31 cellular contexts compared by ENCODE assay signal in genomic region chr13:60484865-60485264, GRCh38.
"Had no signal": no experiment of that assay in that cellular context is flagged by ENCODE, and none has a peak within 500 bp of the region (broad histone marks: within the 10 kb centered on the region; RNA-seq: fewer than 3 reads in every experiment).

No MANE protein-coding gene starts in this region.

- H3K27me3 ChIP-seq: ascending aorta, cardiac muscle cell had no signal

- ATAC-seq: activated CD4-positive, alpha-beta T cell treated with anti-CD3 and anti-CD28 coated beads for 36 hours; activated CD8-positive, alpha-beta memory T cell treated with anti-CD3 and anti-CD28 coated beads, Interleukin-2, amount 10 ng/mL, durations not matched to agents 7 days and 5 days; activated CD8-positive, alpha-beta T cell treated with anti-CD3 and anti-CD28 coated beads, Interleukin-2, amount 10 ng/mL, durations not matched to agents 7 days and 5 days; activated naive CD8-positive, alpha-beta T cell treated with anti-CD3 and anti-CD28 coated beads, Interleukin-2, amount 50 U/mL, for 24 hours had no signal

- H3K4me3 ChIP-seq: ascending aorta, cardiac muscle cell had no signal

- H3K4me1 ChIP-seq: ascending aorta had no signal

- H3K27ac ChIP-seq: ascending aorta, cardiac muscle cell, VCaP had no signal

- DNase-seq: activated B cell treated with CpG ODN at 0.5 μM for 24 hours; activated CD4-positive, alpha-beta memory T cell treated with anti-CD3 and anti-CD28 coated beads, Interleukin-2, amount 10 ng/mL, durations not matched to agents 7 days and 5 days; activated CD4-positive, alpha-beta T cell treated with anti-CD3 and anti-CD28 coated beads for 1 hour; activated CD4-positive, alpha-beta T cell treated with anti-CD3 and anti-CD28 coated beads for 36 hours; activated CD4-positive, alpha-beta T cell treated with anti-CD3 and anti-CD28 coated beads for 48 hours; activated CD4-positive, alpha-beta T cell treated with anti-CD3 and anti-CD28 coated beads, Interleukin-2, amount 10 ng/mL, durations not matched to agents 7 days and 5 days; activated CD4-positive, alpha-beta T cell treated with anti-CD3 and anti-CD28 coated beads, Interleukin-2, amount 50 U/mL, for 48 hours; activated CD8-positive, alpha-beta memory T cell treated with anti-CD3 and anti-CD28 coated beads for 24 hours; activated CD8-positive, alpha-beta memory T cell treated with anti-CD3 and anti-CD28 coated beads, Interleukin-2, amount 10 ng/mL, durations not matched to agents 7 days and 5 days; activated CD8-positive, alpha-beta memory T cell treated with anti-CD3 and anti-CD28 coated beads, Interleukin-2, amount 50 U/mL, for 48 hours; activated CD8-positive, alpha-beta T cell treated with anti-CD3 and anti-CD28 coated beads, Interleukin-2, amount 10 ng/mL, durations not matched to agents 7 days and 5 days; activated effector memory CD4-positive, alpha-beta T cell treated with Interleukin-2 at 50 U/mL for 16 hours; activated gamma-delta T cell; activated naive CD4-positive, alpha-beta T cell treated with anti-CD3 and anti-CD28 coated beads, Interleukin-2, amount 10 ng/mL, durations not matched to agents 7 days and 5 days; activated naive CD4-positive, alpha-beta T cell treated with Interleukin-2 at 50 U/mL for 16 hours; activated naive CD8-positive, alpha-beta T cell treated with anti-CD3 and anti-CD28 coated beads, Interleukin-2, amount 10 ng/mL, durations not matched to agents 7 days and 5 days; activated naive CD8-positive, alpha-beta T cell treated with anti-CD3 and anti-CD28 coated beads, Interleukin-2, amount 50 U/mL, for 24 hours; activated T-cell treated with anti-CD3 and anti-CD28 coated beads, Interleukin-2, amount 50 U/mL, for 24 hours; activated T-cell treated with anti-CD3 and anti-CD28 coated beads, Interleukin-2, amount 50 U/mL, for 48 hours; amygdala; anterior cingulate cortex; caudate nucleus; cerebellar nuclear complex; T-helper 1 cell; T-helper 2 cell; T-helper 9 cell had no signal

- FAIRE-seq: bronchial epithelial cell, TTC549 had no signal
